ENCODE assay signal across 8 cellular contexts in genomic region chr4:139315221-139315675, GRCh38. TPM values are rescaled to one million over a fixed set of nuclear protein-coding genes. Genes with fewer than 3 reads are reported as not detected.
DNase-seq lines count a peak whose midpoint lies in the region; ATAC-seq, FAIRE-seq and TF ChIP-seq lines count a peak whose summit lies in the region.

No MANE protein-coding gene starts in this region.

- no peak for TF ChIP-seq EP300 in GM12878 (IDR thresholded peaks at IDR 0.05; ENCODE audit: borderline replicate concordance in 1 of 2, control insufficient read depth in 1 of 2, low read depth in 2 of 2, low read length in 2 of 2)

- FAIRE-seq in GM12878 (lab: Jason Lieb, UNC) (peak; percentile 69), small intestine (lab: Jason Lieb, UNC) (no peak)

- CTCF ChIA-PET in GM12878 (lab: Yijun Ruan, JAX): interaction anchor here (1.0 to 2.0 kb wide), 3 partner anchors 13 to 19 kb away, joined by 3 to 20 read pairs (median 3); partner anchors contain the start of gene NDUFC1

- no peaks in the 10 kb centered on the region for H4K20me1 ChIP-seq in GM12878 (ENCODE audit: control insufficient read depth, insufficient read depth)

- H3K79me2 ChIP-seq in GM12878 (ENCODE audit: control insufficient read depth, insufficient read depth, low read length): peaks cover 95% of the 10 kb centered on the region

- no peak for TF ChIP-seq RAD21 in GM12878 (IDR thresholded peaks at IDR 0.05; ENCODE audit: insufficient read depth, low read depth, low read length)

- intact Hi-C loops in GM12878 (cut with micrococcal nuclease; ENCODE audit: unreplicated experiment) (loop anchor here (1.0 kb wide), 1 partner anchor 13 kb away; the partner anchor contains the start of gene NDUFC1), lower leg skin (cut with DNase I; ENCODE audit: low total_unique reads) (no loop called here)

- H3K27ac ChIP-seq in GM12878 (ENCODE audit: control insufficient read depth, insufficient read depth) (peak overlapping the region; percentile 29), small intestine (ENCODE audit: low read depth in 1 of 2, low read length in 1 of 2) (no peak overlapping the region), foreskin keratinocyte (no peak overlapping the region)

- no peaks in the 10 kb centered on the region; the same call in none of the 3 replicates for H3K9me3 ChIP-seq in GM12878 (replicated peaks; ENCODE audit: control insufficient read depth, insufficient read depth, low read length)
- H3K9me3 ChIP-seq in small intestine (ENCODE audit: control insufficient read depth, low read depth): no peaks in the 10 kb centered on the region

- TF ChIP-seq POLR2A in GM12878 (IDR thresholded peaks at IDR 0.05; ENCODE audit: low read depth, low read length): no peak
- TF ChIP-seq POLR2A in lower leg skin (IDR thresholded peaks at IDR 0.05): no peak

- no peak overlapping the region; the same call in 1 of the 2 replicates for H2AFZ ChIP-seq in GM12878 (ENCODE audit: control insufficient read depth, low read depth, low read length)

- in situ Hi-C loops in GM12878 (cut with MboI): loop anchor here (25.0 kb wide), 1 partner anchor 1103 kb away; no protein-coding TSS in a partner anchor

- WGBS in GM12878 (ENCODE audit: insufficient coverage, insufficient replicate concordance, low lambda C conversion rate, missing lambda C conversion rate): 2% methylated on average over 13 of the region's 13 CpGs
- 84 to 94% (median 88%) methylated on average over 13 of the region's 13 CpGs for WGBS in small intestine, 3 donors
- WGBS in lower leg skin, 2 donors: 94% methylated on average over 13 of the region's 13 CpGs

- ATAC-seq in GM19395 (IDR thresholded peaks at IDR 0.05; ENCODE audit: unreplicated experiment) (peak; percentile 66), HG03108 (IDR thresholded peaks at IDR 0.05; ENCODE audit: unreplicated experiment) (peak; percentile 63), GM12878 (peak; percentile 82), foreskin keratinocyte (no peak)

- TF ChIP-seq CTCF in GM12865 (IDR thresholded peaks at IDR 0.05; ENCODE audit: insufficient read depth, low read depth, low read length, missing control alignments) (no peak), GM12878 (IDR thresholded peaks at IDR 0.05 in 2 of 3, conservative IDR thresholded peaks at IDR 0.05 in 1 of 3; ENCODE audit: control insufficient read depth in 2 of 3, extremely low read depth in 1 of 3, insufficient read depth in 1 of 3, low read depth in 3 of 3, low read length in 3 of 3) (no peak), foreskin keratinocyte (conservative IDR thresholded peaks at IDR 0.05) (no peak), lower leg skin (IDR thresholded peaks at IDR 0.05) (no peak)

- SMC1A ChIA-PET in GM12878 (lab: Charles Lee; ENCODE audit: uncharacterized antibody, unreplicated experiment): interaction anchor here (1.1 to 2.0 kb wide), 5 partner anchors 14 to 53 kb away, joined by 3 to 10 read pairs (median 5); partner anchors contain the start of gene NAA15

- 0 out of 2 replicates have a peak overlapping the region, but pooled peaks have one; percentile 40 for H3K9ac ChIP-seq in GM12878 (ENCODE audit: control insufficient read depth, insufficient read depth, low read length)

- H3K27me3 ChIP-seq in GM12878 (replicated peaks in 1 of 2; ENCODE audit: control insufficient read depth in 2 of 2, insufficient read depth in 2 of 2, low read length in 1 of 2) (no peaks in the 10 kb centered on the region), small intestine (ENCODE audit: control insufficient read depth in 2 of 2, insufficient read depth in 2 of 2, low read length in 2 of 2) (no peaks in the 10 kb centered on the region), foreskin keratinocyte (no peaks in the 10 kb centered on the region)

- peaks cover 20% of the 10 kb centered on the region for H3K4me1 ChIP-seq in GM12878 (ENCODE audit: control insufficient read depth, insufficient read depth, low read length)
- H3K4me1 ChIP-seq in small intestine (ENCODE audit: control insufficient read depth in 2 of 2, insufficient read depth in 1 of 2, low read depth in 1 of 2, low read length in 1 of 2): peaks cover 0 to 4% of the 10 kb centered on the region in 2 donors
- no peaks in the 10 kb centered on the region for H3K4me1 ChIP-seq in foreskin keratinocyte

- H3K4me3 ChIP-seq in GM12865 (ENCODE audit: low read depth, low read length) (peak overlapping the region; percentile 54), GM12878 (peak overlapping the region; percentile 39; the same call in 1 of the 2 replicates), small intestine (ENCODE audit: low read depth in 1 of 2, low read length in 2 of 2) (no peak overlapping the region), lower leg skin (ENCODE audit: low read depth, poor library complexity, severe bottlenecking) (no peak overlapping the region)

- H3K4me2 ChIP-seq in GM12878 (ENCODE audit: control insufficient read depth, insufficient read depth): peak overlapping the region; percentile 39

- H3K36me3 ChIP-seq in GM12878 (ENCODE audit: control insufficient read depth in 2 of 2, insufficient read depth in 2 of 2, low read length in 1 of 2) (peaks cover 0 to 2% of the 10 kb centered on the region in 2 experiments; a peak in 1 of 4 replicates), small intestine (ENCODE audit: control insufficient read depth in 2 of 2, insufficient read depth in 2 of 2, low read length in 2 of 2) (no peaks in the 10 kb centered on the region)

- DNase-seq in GM12865 (ENCODE audit: low read depth) (peak; percentile 65), GM12878 (ENCODE audit: low read depth, low spot score) (peak; percentile 45), GM19240 (ENCODE audit: insufficient read length, low spot score) (no peak), small intestine (no peak), foreskin keratinocyte (no peak), lower leg skin (ENCODE audit: low spot score in 2 of 2) (no peak)

- POLR2A ChIA-PET in GM12878 (lab: Charles Lee): interaction anchor here (1.1 to 2.0 kb wide), 5 partner anchors 10 to 19 kb away, joined by 3 to 20 read pairs (median 4); partner anchors contain the start of genes NAA15 and NDUFC1

- RAD21 ChIA-PET in GM12878 (lab: Charles Lee; ENCODE audit: unreplicated experiment): interaction anchor here (0.6 to 1.8 kb wide), 4 partner anchors 8 to 144 kb away, joined by 3 to 13 read pairs (median 4); partner anchors contain the start of genes NAA15 and NDUFC1

- BruUV-seq in GM12878 (replicated peaks; lab: Mats Ljungman, UMichigan): no TSS peak

RNA-seq across cellular contexts. Expression of gene NDUFC1, which starts 13.0 kb away (rescaled TPM):
- 12.7 and 13.1 TPM in 2 replicates for total RNA-seq in GM12878 (2013; cell fraction: nucleolus; rRNA removed)
- total RNA-seq in GM12878 (2014; rRNA removed) (37.5 TPM in 2 replicates), GM12878 (2014; rRNA removed; fragmentation: Illumina TruSeq; extraction: Trizol) (51.5 and 56.6 TPM in 2 replicates), GM12878 (2021) (36.7 and 40.1 TPM in 2 replicates), foreskin keratinocyte (83.2 and 85.2 TPM in 2 replicates), lower leg skin (10 to 100 TPM; 37.2 to 53.6 (median 46.8) TPM)
- polyA plus RNA-seq in GM12878 (2011; ENCODE audit: low read depth): 9.7 TPM
- polyA plus RNA-seq in GM12878 (2011; rRNA removed) (45.1 and 57.7 TPM in 2 replicates), GM12878 (2014; fragmentation: Illumina TruSeq; extraction: Trizol) (11.9 and 25.5 TPM in 2 replicates), GM12878 (2014; fragmentation: Nextera tagmentation; extraction: Ambion mirVana) (100 to 1,000 TPM; 197 to 215 TPM), GM12878 (2014; rRNA removed) (81.3 and 83.6 TPM in 2 replicates), GM12878 (2016; fragmentation: Nextera tagmentation; extraction: Ambion mirVana) (100 to 1,000 TPM; 227 to 242 TPM), small intestine (100 to 1,000 TPM; 125 to 194 (median 172) TPM), foreskin keratinocyte (139 and 150 TPM in 2 replicates)
- polyA plus RNA-seq in GM12878 (2011; cell fraction: cytosol; rRNA removed): 40.2 and 41.9 TPM in 2 replicates
- 28.3 and 30.8 TPM in 2 replicates for polyA plus RNA-seq in GM12878 (2011; cell fraction: nucleus; rRNA removed)
- polyA plus RNA-seq in GM12878 (2012): 64.9 and 68.6 TPM in 2 replicates
- 11.4 and 11.5 TPM in 2 replicates for polyA minus RNA-seq in GM12878 (2011; rRNA and poly(A)+ RNA removed)
- polyA minus RNA-seq in GM12878 (2011; cell fraction: cytosol; rRNA and poly(A)+ RNA removed): 9.1 and 9.4 TPM in 2 replicates
- 6.0 and 6.2 TPM in 2 replicates for polyA minus RNA-seq in GM12878 (2011; cell fraction: nucleus; rRNA and poly(A)+ RNA removed)

RNA-seq across cellular contexts. Expression of gene NAA15, which starts 13.9 kb away (rescaled TPM):
- total RNA-seq in GM12878 (2013; cell fraction: nucleolus; rRNA removed): 81.8 and 92.1 TPM in 2 replicates
- total RNA-seq in GM12878 (2014; rRNA removed) (52.8 and 64.7 TPM in 2 replicates), GM12878 (2014; rRNA removed; fragmentation: Illumina TruSeq; extraction: Trizol) (64.3 and 66.1 TPM in 2 replicates), GM12878 (2021) (84.6 and 91.5 TPM in 2 replicates), foreskin keratinocyte (62.4 and 66.9 TPM in 2 replicates), lower leg skin (10 to 100 TPM; 17.5 to 28.5 (median 20.5) TPM)
- 9.0 TPM for polyA plus RNA-seq in GM12878 (2011; ENCODE audit: low read depth)
- polyA plus RNA-seq in GM12878 (2011; rRNA removed) (35.2 and 57.5 TPM in 2 replicates), GM12878 (2014; fragmentation: Illumina TruSeq; extraction: Trizol) (51.0 and 67.1 TPM in 2 replicates), GM12878 (2014; fragmentation: Nextera tagmentation; extraction: Ambion mirVana) (10 to 100 TPM; 24.3 to 29.7 TPM), GM12878 (2014; rRNA removed) (25.2 and 28.9 TPM in 2 replicates), GM12878 (2016; fragmentation: Nextera tagmentation; extraction: Ambion mirVana) (10 to 100 TPM; 91.5 to 93.1 TPM), small intestine (1 to 10 TPM; 5.4 to 9.6 (median 7.6) TPM), foreskin keratinocyte (12.4 and 16.7 TPM in 2 replicates)
- polyA plus RNA-seq in GM12878 (2011; cell fraction: cytosol; rRNA removed): 8.2 and 9.4 TPM in 2 replicates
- 10.2 and 16.0 TPM in 2 replicates for polyA plus RNA-seq in GM12878 (2011; cell fraction: nucleus; rRNA removed)
- polyA plus RNA-seq in GM12878 (2012): 15.2 and 21.9 TPM in 2 replicates
- 27.8 and 54.3 TPM in 2 replicates for polyA minus RNA-seq in GM12878 (2011; rRNA and poly(A)+ RNA removed)
- polyA minus RNA-seq in GM12878 (2011; cell fraction: cytosol; rRNA and poly(A)+ RNA removed): 20.6 and 27.1 TPM in 2 replicates
- polyA minus RNA-seq in GM12878 (2011; cell fraction: nucleus; rRNA and poly(A)+ RNA removed): 16.4 and 34.3 TPM in 2 replicates

RNA-seq across cellular contexts. Expression of gene MGARP, which starts 35.2 kb away (rescaled TPM):
- 0.40 and 0.51 TPM in 2 replicates for total RNA-seq in GM12878 (2013; cell fraction: nucleolus; rRNA removed)
- total RNA-seq in GM12878 (2014; rRNA removed) (not detected in 2 replicates), GM12878 (2014; rRNA removed; fragmentation: Illumina TruSeq; extraction: Trizol) (not detected in 2 replicates), GM12878 (2021) (not detected in 2 replicates), foreskin keratinocyte (0.28 and 0.37 TPM in 2 replicates), lower leg skin (1 to 10 TPM in 1 of 4 donors, under 1 TPM in 1, not detected in 2; 0.84 to 1.2 TPM)
- not detected for polyA plus RNA-seq in GM12878 (2011; ENCODE audit: low read depth)
- polyA plus RNA-seq in GM12878 (2011; rRNA removed) (0.23 and 0.30 TPM in 2 replicates), GM12878 (2014; fragmentation: Illumina TruSeq; extraction: Trizol) (0.36 TPM in 1 of 2 replicates, not detected in the other), GM12878 (2014; fragmentation: Nextera tagmentation; extraction: Ambion mirVana) (under 1 TPM; 0.04 to 0.08 TPM), GM12878 (2014; rRNA removed) (0.11 TPM in 1 of 2 replicates, not detected in the other), GM12878 (2016; fragmentation: Nextera tagmentation; extraction: Ambion mirVana) (not detected), small intestine (under 1 TPM in 2 of 3 donors, not detected in 1; 0.25 to 0.89 TPM), foreskin keratinocyte (0.27 and 0.30 TPM in 2 replicates)
- 0.06 TPM in 1 of 2 replicates, not detected in the other for polyA plus RNA-seq in GM12878 (2011; cell fraction: cytosol; rRNA removed)
- 0.10 TPM in 1 of 2 replicates, not detected in the other for polyA plus RNA-seq in GM12878 (2011; cell fraction: nucleus; rRNA removed)
- not detected in 2 replicates for polyA plus RNA-seq in GM12878 (2012)
- polyA minus RNA-seq in GM12878 (2011; rRNA and poly(A)+ RNA removed): not detected in 2 replicates
- polyA minus RNA-seq in GM12878 (2011; cell fraction: cytosol; rRNA and poly(A)+ RNA removed): not detected in 2 replicates
- polyA minus RNA-seq in GM12878 (2011; cell fraction: nucleus; rRNA and poly(A)+ RNA removed): not detected in 2 replicates

Comparison
In these comparisons a context has a peak if more than half of its experiments do, and no peak if none do; other contexts are left out.
1. DNase-seq: peak in GM12865 (single experiment) and GM12878 (single experiment); none in GM19240 (single experiment), small intestine (single experiment), foreskin keratinocyte (0 of 2) and lower leg skin (0 of 2).
2. H3K4me3 ChIP-seq: peak in GM12865 (single experiment) and GM12878 (single experiment); none in small intestine (0 of 2) and lower leg skin (single experiment).